14 cellular contexts compared by ENCODE assay signal in genomic region chr20:8524716-8525343, GRCh38.
"Had no signal": no experiment of that assay in that cellular context is flagged by ENCODE, and none has a peak within 500 bp of the region (broad histone marks: within the 10 kb centered on the region; RNA-seq: fewer than 3 reads in every experiment).

No MANE protein-coding gene starts in this region.

- ATAC-seq: heart right ventricle; stimulated activated naive CD8-positive, alpha-beta T cell treated with anti-CD3 and anti-CD28 coated beads, Interleukin-15, amount 100 ng/mL, for 72 hours had no signal

- H3K9me3 ChIP-seq: colonic mucosa, heart right ventricle, left ventricle myocardium inferior had no signal

- DNase-seq: activated CD4-positive, alpha-beta T cell treated with anti-CD3 and anti-CD28 coated beads for 4 hours; activated naive CD4-positive, alpha-beta T cell treated with anti-CD3 and anti-CD28 coated beads for 36 hours; colonic mucosa; effector CD4-positive, alpha-beta T cell; heart right ventricle; kidney; left ventricle myocardium inferior; retina; stimulated activated CD4-positive, alpha-beta T cell treated with anti-CD3 and anti-CD28 coated beads, Interleukin-15, amount 100 ng/mL, for 24 hours; stimulated activated CD4-positive, alpha-beta T cell treated with anti-CD3 and anti-CD28 coated beads, Interleukin-4, amount 100 ng/mL, for 24 hours; stimulated activated naive CD8-positive, alpha-beta T cell treated with anti-CD3 and anti-CD28 coated beads, Interleukin-15, amount 100 ng/mL, for 72 hours had no signal

- H3K27me3 ChIP-seq: colonic mucosa, heart right ventricle had no signal

- H3K27ac Mint-ChIP-seq: activated naive CD4-positive, alpha-beta T cell treated with anti-CD3 and anti-CD28 coated beads for 36 hours; activated T-helper 1 cell treated with anti-CD3 and anti-CD28 coated beads, Interleukin-12 subunit alpha, Interleukin-12 subunit beta, Interleukin-2, Interleukin-4 antibody, amounts not matched to agents 30 ng/mL and 10 ng/mL and 1 ng/mL, durations not matched to agents 14 hours and 24 hours and 36 hours had no signal

- H3K36me3 ChIP-seq: colonic mucosa, heart right ventricle, left ventricle myocardium inferior had no signal

- H3K4me3 ChIP-seq: colonic mucosa, heart right ventricle, left ventricle myocardium inferior had no signal

- H2AFZ ChIP-seq: parathyroid adenoma had no signal

- H3K9ac ChIP-seq: parathyroid adenoma had no signal

- H3K9me3 Mint-ChIP-seq: activated naive CD4-positive, alpha-beta T cell treated with anti-CD3 and anti-CD28 coated beads for 36 hours; activated T-helper 1 cell treated with anti-CD3 and anti-CD28 coated beads, Interleukin-12 subunit alpha, Interleukin-12 subunit beta, Interleukin-2, Interleukin-4 antibody, amounts not matched to agents 30 ng/mL and 10 ng/mL and 1 ng/mL, durations not matched to agents 14 hours and 24 hours and 36 hours; stimulated activated naive CD8-positive, alpha-beta T cell treated with anti-CD3 and anti-CD28 coated beads, Interleukin-15, amount 100 ng/mL, for 72 hours had no signal

- H3K4me1 Mint-ChIP-seq: stimulated activated naive CD8-positive, alpha-beta T cell treated with anti-CD3 and anti-CD28 coated beads, Interleukin-15, amount 100 ng/mL, for 72 hours had no signal

- H3K4me3 Mint-ChIP-seq: activated naive CD4-positive, alpha-beta T cell treated with anti-CD3 and anti-CD28 coated beads for 36 hours; activated T-helper 1 cell treated with anti-CD3 and anti-CD28 coated beads, Interleukin-12 subunit alpha, Interleukin-12 subunit beta, Interleukin-2, Interleukin-4 antibody, amounts not matched to agents 30 ng/mL and 10 ng/mL and 1 ng/mL, durations not matched to agents 14 hours and 24 hours and 36 hours; stimulated activated naive CD8-positive, alpha-beta T cell treated with anti-CD3 and anti-CD28 coated beads, Interleukin-15, amount 100 ng/mL, for 72 hours had no signal

- H3K4me1 ChIP-seq: colonic mucosa had no signal

- H3K27me3 Mint-ChIP-seq: stimulated activated naive CD8-positive, alpha-beta T cell treated with anti-CD3 and anti-CD28 coated beads, Interleukin-15, amount 100 ng/mL, for 72 hours had no signal

- H3K27ac ChIP-seq: colonic mucosa, heart right ventricle, left ventricle myocardium inferior, parathyroid adenoma, VCaP had no signal
